ENCODE assay signal across 1 cellular context in the genomic region with DNA sequence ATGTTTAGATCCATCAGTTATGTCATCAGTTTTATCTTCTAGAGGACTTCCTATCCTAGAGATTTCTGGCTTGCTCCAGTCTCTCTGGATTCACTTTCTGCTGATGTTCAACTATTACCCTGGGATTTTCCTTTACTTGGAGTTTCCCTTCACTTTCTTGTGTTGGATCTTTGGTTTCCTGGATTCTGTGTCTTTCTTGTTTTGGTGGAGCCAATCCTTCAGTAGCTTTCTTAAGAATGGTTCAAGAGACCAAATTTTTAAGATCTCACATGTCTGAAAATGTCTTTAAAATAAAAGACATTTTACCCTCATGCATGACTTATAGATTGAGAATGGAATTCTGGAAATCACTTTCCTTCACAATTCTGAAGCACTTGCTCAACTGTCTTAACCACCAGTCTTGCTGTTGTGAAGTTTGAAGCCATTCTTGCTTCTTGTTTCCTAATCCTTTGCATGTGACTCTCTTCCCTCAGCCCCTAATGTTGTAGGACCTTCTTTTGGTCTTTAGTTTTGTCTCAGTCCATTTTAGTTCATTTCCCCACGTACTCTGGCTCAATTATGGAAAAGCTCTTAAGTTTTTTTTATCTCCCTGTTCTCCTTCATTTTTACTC.
TF ChIP-seq lines count a peak whose summit lies in the region.

No MANE protein-coding gene starts in this region.

TF ChIP-seq in SK-N-SH, 30 proteins besides CTCF, POLR2A, EP300 and RAD21 (continued from another document):
- TF ChIP-seq FOSL2 (IDR thresholded peaks at IDR 0.05; ENCODE audit: borderline replicate concordance, low read depth) (no peak), RFX5 (IDR thresholded peaks at IDR 0.05; ENCODE audit: low read length) (no peak), SMC3 (IDR thresholded peaks at IDR 0.05; ENCODE audit: low read depth, low read length) (no peak)
